Comparison of ENCODE assay signal across 8 cellular contexts in the genomic region with DNA sequence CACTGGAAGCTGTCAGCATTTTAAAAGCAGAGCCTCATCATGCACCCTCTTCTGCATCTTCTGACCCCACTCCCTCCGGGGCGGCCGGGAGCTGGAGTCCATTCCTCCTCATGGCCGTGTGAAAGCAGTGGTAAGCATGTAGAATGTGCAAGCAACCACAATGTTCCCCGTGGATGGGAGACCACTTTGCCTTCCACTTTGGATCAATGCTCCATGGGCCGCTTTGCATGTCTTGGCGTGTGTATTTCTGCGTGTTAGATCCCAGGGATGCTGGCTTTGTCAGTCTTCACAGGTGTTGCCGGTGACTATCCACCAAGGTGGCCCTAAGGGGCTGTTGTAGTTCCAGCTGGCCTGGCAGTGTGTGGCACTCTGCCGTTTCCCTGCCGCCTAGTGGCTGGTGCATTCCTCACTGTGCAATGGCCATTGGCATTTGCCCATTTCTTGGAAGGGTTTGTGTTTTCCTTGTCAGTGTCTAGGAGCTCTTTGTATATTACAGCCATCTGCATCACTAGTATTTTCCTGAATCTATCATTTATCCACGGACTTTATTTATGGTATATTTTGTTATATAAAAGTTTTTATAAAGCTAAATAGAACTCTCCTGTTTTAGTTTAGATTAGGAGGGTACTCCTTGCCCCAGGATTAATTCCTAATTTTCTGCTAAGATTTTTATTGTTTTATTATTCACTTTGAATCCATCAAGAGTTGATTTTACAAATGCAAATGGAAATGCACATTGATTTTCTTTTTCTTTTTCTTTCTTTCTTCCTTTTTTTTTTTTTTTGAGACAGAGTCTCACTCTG. TPM values are rescaled to one million over a fixed set of nuclear protein-coding genes. Genes with fewer than 3 reads are reported as not detected.
DNase-seq lines count a peak whose midpoint lies in the region; ATAC-seq and TF ChIP-seq lines count a peak whose summit lies in the region.

No MANE protein-coding gene starts in this region.

- H4K20me1 ChIP-seq in neural progenitor cell (ENCODE audit: low read depth), result no peaks in the 10 kb centered on the region

- no peak overlapping the region for H3K4me2 ChIP-seq in neural progenitor cell

- H3K79me2 ChIP-seq in neural progenitor cell (ENCODE audit: low read depth), result no peaks in the 10 kb centered on the region

- H3K27ac ChIP-seq in coronary artery (peak overlapping the region; percentile 89 to 92), neural progenitor cell (no peak overlapping the region)

- ATAC-seq in stimulated activated naive CD8-positive, alpha-beta T cell treated with anti-CD3 and anti-CD28 coated beads, Interleukin-15, Interleukin-2, amounts not matched to agents 100 U/mL and 50 U/mL, for 24 hours, result no peak
- ATAC-seq in GM21526 (IDR thresholded peaks at IDR 0.05; ENCODE audit: low FRiP score, unreplicated experiment), result no peak

- H3K4me3 ChIP-seq in coronary artery, result no peak overlapping the region
- no peak overlapping the region for H3K4me3 ChIP-seq in neural progenitor cell

- no peaks in the 10 kb centered on the region for H3K4me1 ChIP-seq in neural progenitor cell

- peak; percentile 51 for TF ChIP-seq CTCF in coronary artery (IDR thresholded peaks at IDR 0.05)
- TF ChIP-seq CTCF in neural progenitor cell (IDR thresholded peaks at IDR 0.05), result peak; percentile 47

- no peak overlapping the region for H3K27ac Mint-ChIP-seq in neural progenitor cell

- no peak overlapping the region for H2AFZ ChIP-seq in neural progenitor cell (replicated peaks)

- no peaks in the 10 kb centered on the region for H3F3A ChIP-seq in neural progenitor cell (ENCODE audit: low read depth)

- DNase-seq in DMS53 treated with DMSO at 0.1 percent for 48 hours (lab: John Stamatoyannopoulos, UW; ENCODE audit: unreplicated experiment) (peak; percentile 40), NCI-H345 treated with DMSO at 0.1 percent for 48 hours (lab: John Stamatoyannopoulos, UW; ENCODE audit: unreplicated experiment) (peak; percentile 20), coronary artery (ENCODE audit: low spot score) (no peak), neural progenitor cell (ENCODE audit: low spot score) (peak; percentile 26), HK-2 (ENCODE audit: unreplicated experiment) (no peak)
- DNase-seq in activated CD4-positive, alpha-beta T cell treated with anti-CD3 and anti-CD28 coated beads for 4 hours, result no peak
- no peak for DNase-seq in stimulated activated naive CD8-positive, alpha-beta T cell treated with anti-CD3 and anti-CD28 coated beads, Interleukin-15, Interleukin-2, amounts not matched to agents 100 U/mL and 50 U/mL, for 24 hours

- no peaks in the 10 kb centered on the region for H3K27me3 ChIP-seq in neural progenitor cell

- H3K4me1 Mint-ChIP-seq in neural progenitor cell, result no peaks in the 10 kb centered on the region

- no peaks in the 10 kb centered on the region for H3K9me3 ChIP-seq in neural progenitor cell (ENCODE audit: low read depth)

- no peaks in the 10 kb centered on the region for H3K36me3 ChIP-seq in neural progenitor cell

- H3K9me3 Mint-ChIP-seq in neural progenitor cell, result peaks cover 3% of the 10 kb centered on the region

- H3K9ac ChIP-seq in neural progenitor cell, result no peak overlapping the region

- H3K36me3 Mint-ChIP-seq in neural progenitor cell, result no peaks in the 10 kb centered on the region

- no peak overlapping the region for H3K4me3 Mint-ChIP-seq in neural progenitor cell

- peaks cover 20% of the 10 kb centered on the region for H3K27me3 Mint-ChIP-seq in neural progenitor cell (ENCODE audit: insufficient read depth, low read depth)

RNA-seq across cellular contexts. Expression of a gene that starts 5.8 kb away (rescaled TPM):
- total RNA-seq in neural progenitor cell (ENCODE audit: low replicate concordance), result 1.4 TPM in 1 of 2 replicates, not detected in the other

RNA-seq across cellular contexts. Expression of a gene that starts 37.5 kb away (rescaled TPM):
- 0.39 and 0.43 TPM in 2 replicates for total RNA-seq in neural progenitor cell (ENCODE audit: low replicate concordance)

Comparison
In these comparisons a context has a peak if more than half of its experiments do, and no peak if none do; other contexts are left out.
1. DNase-seq: peak in DMS53 treated with DMSO at 0.1 percent for 48 hours (single experiment), NCI-H345 treated with DMSO at 0.1 percent for 48 hours (single experiment) and neural progenitor cell (single experiment); none in coronary artery (single experiment), HK-2 (single experiment), activated CD4-positive, alpha-beta T cell treated with anti-CD3 and anti-CD28 coated beads for 4 hours (0 of 2) and stimulated activated naive CD8-positive, alpha-beta T cell treated with anti-CD3 and anti-CD28 coated beads, Interleukin-15, Interleukin-2, amounts not matched to agents 100 U/mL and 50 U/mL, for 24 hours (single experiment).